In the genomic region with DNA sequence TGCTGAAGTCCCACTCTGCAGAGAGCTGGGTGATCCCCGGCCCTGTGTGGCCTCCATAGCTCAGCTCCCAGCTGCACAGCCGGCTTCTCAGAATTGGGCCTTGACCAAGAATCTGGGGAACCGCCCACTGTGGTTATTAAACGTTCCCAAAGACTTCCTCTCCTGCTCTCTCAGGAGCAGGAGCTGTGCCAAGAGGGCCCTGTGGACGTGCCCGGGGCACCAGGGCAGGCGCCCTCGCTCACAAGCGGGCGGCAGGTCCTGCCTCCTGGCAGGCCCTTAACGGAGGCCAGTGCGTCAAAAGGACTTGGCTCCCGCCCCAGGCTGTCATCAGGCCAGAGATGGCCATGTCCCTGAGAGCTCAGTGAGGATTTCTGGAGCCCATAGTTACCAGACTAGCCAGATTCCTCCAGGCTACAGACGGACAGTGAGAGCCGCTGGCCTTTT, we compare ENCODE assay signal across 1 cellular context.
TF ChIP-seq lines count a peak whose summit lies in the region.

No MANE protein-coding gene starts in this region.

TF ChIP-seq in K562, 482 proteins besides CTCF, POLR2A, EP300 and RAD21:
- TF ChIP-seq, protein P1, sequence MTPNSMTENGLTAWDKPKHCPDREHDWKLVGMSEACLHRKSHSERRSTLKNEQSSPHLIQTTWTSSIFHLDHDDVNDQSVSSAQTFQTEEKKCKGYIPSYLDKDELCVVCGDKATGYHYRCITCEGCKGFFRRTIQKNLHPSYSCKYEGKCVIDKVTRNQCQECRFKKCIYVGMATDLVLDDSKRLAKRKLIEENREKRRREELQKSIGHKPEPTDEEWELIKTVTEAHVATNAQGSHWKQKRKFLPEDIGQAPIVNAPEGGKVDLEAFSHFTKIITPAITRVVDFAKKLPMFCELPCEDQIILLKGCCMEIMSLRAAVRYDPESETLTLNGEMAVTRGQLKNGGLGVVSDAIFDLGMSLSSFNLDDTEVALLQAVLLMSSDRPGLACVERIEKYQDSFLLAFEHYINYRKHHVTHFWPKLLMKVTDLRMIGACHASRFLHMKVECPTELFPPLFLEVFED (CRISPR knock-in tag; conservative IDR thresholded peaks at IDR 0.05): no peak
- TF ChIP-seq XRCC3 (IDR thresholded peaks at IDR 0.05) (no peak), SIN3B (IDR thresholded peaks at IDR 0.05; ENCODE audit: low read depth) (no peak), KDM1A (IDR thresholded peaks at IDR 0.05) (no peak), LARP7 (IDR thresholded peaks at IDR 0.05) (no peak), SRF (CRISPR knock-in tag; IDR thresholded peaks at IDR 0.05) (no peak), FOXP1 (CRISPR knock-in tag; IDR thresholded peaks at IDR 0.05) (no peak), SMARCE1 (IDR thresholded peaks at IDR 0.05) (no peak), C11orf30 (IDR thresholded peaks at IDR 0.05; ENCODE audit: low read depth) (no peak), CHCHD3 (CRISPR knock-in tag; IDR thresholded peaks at IDR 0.05) (no peak), ZNF124 (CRISPR knock-in tag; IDR thresholded peaks at IDR 0.05) (no peak), ZNF174 (CRISPR knock-in tag; IDR thresholded peaks at IDR 0.05) (no peak)
- TF ChIP-seq, protein P2, sequence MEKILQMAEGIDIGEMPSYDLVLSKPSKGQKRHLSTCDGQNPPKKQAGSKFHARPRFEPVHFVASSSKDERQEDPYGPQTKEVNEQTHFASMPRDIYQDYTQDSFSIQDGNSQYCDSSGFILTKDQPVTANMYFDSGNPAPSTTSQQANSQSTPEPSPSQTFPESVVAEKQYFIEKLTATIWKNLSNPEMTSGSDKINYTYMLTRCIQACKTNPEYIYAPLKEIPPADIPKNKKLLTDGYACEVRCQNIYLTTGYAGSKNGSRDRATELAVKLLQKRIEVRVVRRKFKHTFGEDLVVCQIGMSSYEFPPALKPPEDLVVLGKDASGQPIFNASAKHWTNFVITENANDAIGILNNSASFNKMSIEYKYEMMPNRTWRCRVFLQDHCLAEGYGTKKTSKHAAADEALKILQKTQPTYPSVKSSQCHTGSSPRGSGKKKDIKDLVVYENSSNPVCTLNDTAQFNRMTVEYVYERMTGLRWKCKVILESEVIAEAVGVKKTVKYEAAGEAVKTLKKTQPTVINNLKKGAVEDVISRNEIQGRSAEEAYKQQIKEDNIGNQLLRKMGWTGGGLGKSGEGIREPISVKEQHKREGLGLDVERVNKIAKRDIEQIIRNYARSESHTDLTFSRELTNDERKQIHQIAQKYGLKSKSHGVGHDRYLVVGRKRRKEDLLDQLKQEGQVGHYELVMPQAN (IDR thresholded peaks at IDR 0.05; ENCODE audit: borderline replicate concordance): no peak
